In the genomic region with DNA sequence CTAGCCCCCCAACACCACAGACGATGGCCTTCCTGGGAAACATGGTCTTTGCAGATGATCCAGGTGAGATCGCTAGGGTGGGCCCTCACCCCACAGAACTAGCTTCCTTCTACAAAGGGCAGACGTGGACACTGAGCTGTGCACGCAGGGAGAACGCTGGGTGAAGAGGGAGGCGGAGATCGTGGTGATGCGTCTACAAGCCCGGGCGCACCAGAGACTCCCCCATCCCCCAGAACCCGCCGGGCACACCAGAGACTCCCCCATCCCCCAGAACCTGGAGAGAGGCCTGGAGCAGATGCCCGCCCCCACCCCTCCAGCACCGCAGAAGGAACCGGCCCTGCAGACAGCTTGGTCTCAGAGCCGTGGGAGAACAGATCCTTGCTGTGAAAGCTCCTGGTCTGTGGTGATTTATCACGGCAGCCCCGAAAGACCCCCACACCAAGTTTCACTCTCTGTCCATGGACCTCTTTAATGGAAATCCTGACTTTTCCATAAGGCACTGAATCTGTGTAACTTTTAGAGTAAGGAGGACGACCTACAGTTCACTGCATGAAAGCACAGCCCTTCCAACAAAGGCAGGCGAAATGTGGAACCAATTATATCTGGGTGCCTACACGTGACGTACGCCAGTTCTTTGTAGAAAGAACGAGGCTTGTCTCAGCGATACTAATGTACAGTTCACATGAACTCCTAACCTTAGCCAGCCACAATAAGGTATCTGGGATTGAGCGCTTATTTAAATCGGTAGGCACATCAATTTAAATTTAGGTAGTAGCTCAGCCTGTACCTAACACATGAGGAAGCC, we compare ENCODE assay signal across 1 cellular context.
TF ChIP-seq lines count a peak whose summit lies in the region.

No MANE protein-coding gene starts in this region.

TF ChIP-seq in GM23338, 12 proteins besides CTCF, POLR2A, EP300 and RAD21 (continued from another document):
- TF ChIP-seq, protein P1, sequence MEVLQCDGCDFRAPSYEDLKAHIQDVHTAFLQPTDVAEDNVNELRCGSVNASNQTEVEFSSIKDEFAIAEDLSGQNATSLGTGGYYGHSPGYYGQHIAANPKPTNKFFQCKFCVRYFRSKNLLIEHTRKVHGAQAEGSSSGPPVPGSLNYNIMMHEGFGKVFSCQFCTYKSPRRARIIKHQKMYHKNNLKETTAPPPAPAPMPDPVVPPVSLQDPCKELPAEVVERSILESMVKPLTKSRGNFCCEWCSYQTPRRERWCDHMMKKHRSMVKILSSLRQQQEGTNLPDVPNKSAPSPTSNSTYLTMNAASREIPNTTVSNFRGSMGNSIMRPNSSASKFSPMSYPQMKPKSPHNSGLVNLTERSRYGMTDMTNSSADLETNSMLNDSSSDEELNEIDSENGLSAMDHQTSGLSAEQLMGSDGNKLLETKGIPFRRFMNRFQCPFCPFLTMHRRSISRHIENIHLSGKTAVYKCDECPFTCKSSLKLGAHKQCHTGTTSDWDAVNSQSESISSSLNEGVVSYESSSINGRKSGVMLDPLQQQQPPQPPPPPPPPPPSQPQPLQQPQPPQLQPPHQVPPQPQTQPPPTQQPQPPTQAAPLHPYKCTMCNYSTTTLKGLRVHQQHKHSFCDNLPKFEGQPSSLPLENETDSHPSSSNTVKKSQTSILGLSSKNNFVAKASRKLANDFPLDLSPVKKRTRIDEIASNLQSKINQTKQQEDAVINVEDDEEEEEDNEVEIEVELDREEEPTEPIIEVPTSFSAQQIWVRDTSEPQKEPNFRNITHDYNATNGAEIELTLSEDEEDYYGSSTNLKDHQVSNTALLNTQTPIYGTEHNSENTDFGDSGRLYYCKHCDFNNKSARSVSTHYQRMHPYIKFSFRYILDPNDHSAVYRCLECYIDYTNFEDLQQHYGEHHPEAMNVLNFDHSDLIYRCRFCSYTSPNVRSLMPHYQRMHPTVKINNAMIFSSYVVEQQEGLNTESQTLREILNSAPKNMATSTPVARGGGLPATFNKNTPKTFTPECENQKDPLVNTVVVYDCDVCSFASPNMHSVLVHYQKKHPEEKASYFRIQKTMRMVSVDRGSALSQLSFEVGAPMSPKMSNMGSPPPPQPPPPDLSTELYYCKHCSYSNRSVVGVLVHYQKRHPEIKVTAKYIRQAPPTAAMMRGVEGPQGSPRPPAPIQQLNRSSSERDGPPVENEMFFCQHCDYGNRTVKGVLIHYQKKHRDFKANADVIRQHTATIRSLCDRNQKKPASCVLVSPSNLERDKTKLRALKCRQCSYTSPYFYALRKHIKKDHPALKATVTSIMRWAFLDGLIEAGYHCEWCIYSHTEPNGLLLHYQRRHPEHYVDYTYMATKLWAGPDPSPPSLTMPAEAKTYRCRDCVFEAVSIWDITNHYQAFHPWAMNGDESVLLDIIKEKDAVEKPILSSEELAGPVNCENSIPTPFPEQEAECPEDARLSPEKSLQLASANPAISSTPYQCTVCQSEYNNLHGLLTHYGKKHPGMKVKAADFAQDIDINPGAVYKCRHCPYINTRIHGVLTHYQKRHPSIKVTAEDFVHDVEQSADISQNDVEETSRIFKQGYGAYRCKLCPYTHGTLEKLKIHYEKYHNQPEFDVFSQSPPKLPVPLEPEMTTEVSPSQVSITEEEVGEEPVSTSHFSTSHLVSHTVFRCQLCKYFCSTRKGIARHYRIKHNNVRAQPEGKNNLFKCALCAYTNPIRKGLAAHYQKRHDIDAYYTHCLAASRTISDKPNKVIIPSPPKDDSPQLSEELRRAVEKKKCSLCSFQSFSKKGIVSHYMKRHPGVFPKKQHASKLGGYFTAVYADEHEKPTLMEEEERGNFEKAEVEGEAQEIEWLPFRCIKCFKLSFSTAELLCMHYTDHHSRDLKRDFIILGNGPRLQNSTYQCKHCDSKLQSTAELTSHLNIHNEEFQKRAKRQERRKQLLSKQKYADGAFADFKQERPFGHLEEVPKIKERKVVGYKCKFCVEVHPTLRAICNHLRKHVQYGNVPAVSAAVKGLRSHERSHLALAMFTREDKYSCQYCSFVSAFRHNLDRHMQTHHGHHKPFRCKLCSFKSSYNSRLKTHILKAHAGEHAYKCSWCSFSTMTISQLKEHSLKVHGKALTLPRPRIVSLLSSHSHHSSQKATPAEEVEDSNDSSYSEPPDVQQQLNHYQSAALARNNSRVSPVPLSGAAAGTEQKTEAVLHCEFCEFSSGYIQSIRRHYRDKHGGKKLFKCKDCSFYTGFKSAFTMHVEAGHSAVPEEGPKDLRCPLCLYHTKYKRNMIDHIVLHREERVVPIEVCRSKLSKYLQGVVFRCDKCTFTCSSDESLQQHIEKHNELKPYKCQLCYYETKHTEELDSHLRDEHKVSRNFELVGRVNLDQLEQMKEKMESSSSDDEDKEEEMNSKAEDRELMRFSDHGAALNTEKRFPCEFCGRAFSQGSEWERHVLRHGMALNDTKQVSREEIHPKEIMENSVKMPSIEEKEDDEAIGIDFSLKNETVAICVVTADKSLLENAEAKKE (CRISPR knock-in tag; IDR thresholded peaks at IDR 0.05) = no peak
- TF ChIP-seq CREB1 (CRISPR knock-in tag; IDR thresholded peaks at IDR 0.05; ENCODE audit: low read depth) (no peak), JUNB (IDR thresholded peaks at IDR 0.05; ENCODE audit: unreplicated experiment) (no peak)
TF ChIP-seq in GM23338: peak in this region for 0.
